Comparison of ENCODE assay signal across 21 cellular contexts in the genomic region with DNA sequence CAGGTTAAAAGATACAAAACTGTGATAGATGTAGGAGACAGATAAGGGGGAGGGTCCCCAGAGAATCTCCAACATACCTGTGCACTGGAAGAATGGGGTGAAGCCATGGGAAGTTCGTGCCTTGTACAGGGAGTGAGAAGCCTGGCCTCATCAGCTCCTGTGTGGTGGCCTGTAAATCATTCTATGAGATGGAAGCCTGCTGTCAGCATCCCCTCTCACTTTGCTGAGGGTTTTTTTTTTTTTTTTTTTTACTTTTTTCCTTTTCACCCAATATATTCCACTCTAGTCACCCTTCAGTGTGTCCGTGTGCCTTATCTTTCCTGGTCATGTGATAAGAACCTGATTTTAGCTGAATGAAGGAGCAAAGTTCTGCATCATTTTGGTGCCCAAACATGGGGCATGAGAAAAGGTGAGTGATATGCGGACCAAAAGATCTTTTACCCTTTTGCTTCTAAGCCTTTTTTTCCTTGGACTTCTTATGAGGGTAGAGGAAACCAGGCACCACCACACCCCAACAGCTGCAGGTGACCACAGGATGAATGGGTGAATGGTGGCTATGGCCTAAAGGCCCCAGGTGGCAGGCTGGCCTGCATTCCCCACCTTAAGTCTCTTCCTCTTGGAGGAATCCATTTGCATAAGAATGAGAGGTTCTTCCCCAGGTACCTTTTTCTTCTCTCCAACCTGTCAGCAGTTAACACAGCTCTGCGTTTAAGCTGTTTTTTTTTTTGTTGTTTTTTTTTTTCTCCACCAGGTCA.
"Had no signal": no experiment of that assay in that cellular context is flagged by ENCODE, and none has a peak within 500 bp of the region (broad histone marks: within the 10 kb centered on the region; RNA-seq: fewer than 3 reads in every experiment).

No MANE protein-coding gene starts in this region.

- H3K36me3 Mint-ChIP-seq: activated CD8-positive, alpha-beta memory T cell treated with anti-CD3 and anti-CD28 coated beads, Interleukin-2, amount 10 ng/mL, durations not matched to agents 7 days and 5 days; activated naive CD8-positive, alpha-beta T cell treated with anti-CD3 and anti-CD28 coated beads for 36 hours; natural killer cell; stimulated activated effector memory CD8-positive, alpha-beta T cell treated with anti-CD3 and anti-CD28 coated beads, Interleukin-12 subunit alpha, Interleukin-12 subunit beta, amount 100 ng/mL, for 72 hours had no signal

- H3K9ac ChIP-seq: parathyroid adenoma had no signal

- DNase-seq: activated B cell treated with CpG ODN at 0.5 μM for 24 hours; activated CD4-positive, alpha-beta memory T cell treated with anti-CD3 and anti-CD28 coated beads, Interleukin-2, amount 10 ng/mL, durations not matched to agents 7 days and 5 days; activated CD4-positive, alpha-beta T cell treated with anti-CD3 and anti-CD28 coated beads for 4 hours; activated CD8-positive, alpha-beta memory T cell treated with anti-CD3 and anti-CD28 coated beads, Interleukin-2, amount 10 ng/mL, durations not matched to agents 7 days and 5 days; activated naive CD4-positive, alpha-beta T cell; activated naive CD8-positive, alpha-beta T cell treated with anti-CD3 and anti-CD28 coated beads for 36 hours; amniotic stem cell; dermis blood vessel endothelial cell; effector memory CD4-positive, alpha-beta T cell; esophagus squamous epithelium; immature natural killer cell; left ventricle myocardium superior; natural killer cell; sigmoid colon; stimulated activated CD4-positive, alpha-beta T cell treated with anti-CD3 and anti-CD28 coated beads, Interleukin-4, amount 100 ng/mL, for 24 hours had no signal

- H3K4me1 Mint-ChIP-seq: activated B cell treated with CpG ODN at 0.5 μM for 24 hours; activated CD4-positive, alpha-beta memory T cell treated with anti-CD3 and anti-CD28 coated beads, Interleukin-2, amount 10 ng/mL, durations not matched to agents 7 days and 5 days; activated CD8-positive, alpha-beta memory T cell treated with anti-CD3 and anti-CD28 coated beads, Interleukin-2, amount 10 ng/mL, durations not matched to agents 7 days and 5 days; activated naive CD8-positive, alpha-beta T cell treated with anti-CD3 and anti-CD28 coated beads for 36 hours; activated T-helper 17 cell treated with anti-CD3 and anti-CD28 coated beads, Interleukin-2, amount 50 U/mL, for 72 hours; immature natural killer cell; natural killer cell; stimulated activated effector memory CD8-positive, alpha-beta T cell treated with anti-CD3 and anti-CD28 coated beads, Interleukin-12 subunit alpha, Interleukin-12 subunit beta, amount 100 ng/mL, for 72 hours had no signal

- H3K27ac Mint-ChIP-seq: activated B cell treated with CpG ODN at 0.5 μM for 24 hours; activated CD4-positive, alpha-beta memory T cell treated with anti-CD3 and anti-CD28 coated beads, Interleukin-2, amount 10 ng/mL, durations not matched to agents 7 days and 5 days; activated CD8-positive, alpha-beta memory T cell treated with anti-CD3 and anti-CD28 coated beads, Interleukin-2, amount 10 ng/mL, durations not matched to agents 7 days and 5 days; activated naive CD8-positive, alpha-beta T cell treated with anti-CD3 and anti-CD28 coated beads for 36 hours; activated T-helper 17 cell treated with anti-CD3 and anti-CD28 coated beads, Interleukin-2, amount 50 U/mL, for 72 hours; immature natural killer cell; natural killer cell; stimulated activated effector memory CD8-positive, alpha-beta T cell treated with anti-CD3 and anti-CD28 coated beads, Interleukin-12 subunit alpha, Interleukin-12 subunit beta, amount 100 ng/mL, for 72 hours; T-helper 2 cell treated with Interferon-gamma antibody and Interleukin-4, amounts not matched to agents 5 μg/mL and 100 μg/mL, for 36 hours had no signal

- H3K27ac ChIP-seq: esophagus squamous epithelium, neutrophil, parathyroid adenoma, sigmoid colon, thoracic aorta had no signal

- H3K9me3 Mint-ChIP-seq: activated naive CD8-positive, alpha-beta T cell treated with anti-CD3 and anti-CD28 coated beads for 36 hours had no signal

- H3K36me3 ChIP-seq: esophagus squamous epithelium, neutrophil, sigmoid colon, thoracic aorta had no signal

- H3K4me1 ChIP-seq: esophagus squamous epithelium, parathyroid adenoma, sigmoid colon had no signal

- ATAC-seq: activated CD8-positive, alpha-beta memory T cell treated with anti-CD3 and anti-CD28 coated beads, Interleukin-2, amount 10 ng/mL, durations not matched to agents 7 days and 5 days; activated T-helper 17 cell treated with anti-CD3 and anti-CD28 coated beads, Interleukin-2, amount 50 U/mL, for 72 hours; left ventricle myocardium superior; natural killer cell; stimulated activated effector memory CD8-positive, alpha-beta T cell treated with anti-CD3 and anti-CD28 coated beads, Interleukin-12 subunit alpha, Interleukin-12 subunit beta, amount 100 ng/mL, for 72 hours had no signal

- H3K4me3 Mint-ChIP-seq: activated B cell treated with CpG ODN at 0.5 μM for 24 hours; activated CD4-positive, alpha-beta memory T cell treated with anti-CD3 and anti-CD28 coated beads, Interleukin-2, amount 10 ng/mL, durations not matched to agents 7 days and 5 days; activated CD8-positive, alpha-beta memory T cell treated with anti-CD3 and anti-CD28 coated beads, Interleukin-2, amount 10 ng/mL, durations not matched to agents 7 days and 5 days; activated naive CD8-positive, alpha-beta T cell treated with anti-CD3 and anti-CD28 coated beads for 36 hours; activated T-helper 17 cell treated with anti-CD3 and anti-CD28 coated beads, Interleukin-2, amount 50 U/mL, for 72 hours; immature natural killer cell; natural killer cell; stimulated activated effector memory CD8-positive, alpha-beta T cell treated with anti-CD3 and anti-CD28 coated beads, Interleukin-12 subunit alpha, Interleukin-12 subunit beta, amount 100 ng/mL, for 72 hours; T-helper 2 cell treated with Interferon-gamma antibody and Interleukin-4, amounts not matched to agents 5 μg/mL and 100 μg/mL, for 36 hours had no signal

- H3K9me3 ChIP-seq: esophagus squamous epithelium, neutrophil, sigmoid colon, thoracic aorta had no signal

- H3K27me3 ChIP-seq: esophagus squamous epithelium, neutrophil, sigmoid colon had no signal

- H3K79me2 ChIP-seq: parathyroid adenoma had no signal

- H3K27me3 Mint-ChIP-seq: activated B cell treated with CpG ODN at 0.5 μM for 24 hours; activated CD4-positive, alpha-beta memory T cell treated with anti-CD3 and anti-CD28 coated beads, Interleukin-2, amount 10 ng/mL, durations not matched to agents 7 days and 5 days; activated CD8-positive, alpha-beta memory T cell treated with anti-CD3 and anti-CD28 coated beads, Interleukin-2, amount 10 ng/mL, durations not matched to agents 7 days and 5 days; activated naive CD8-positive, alpha-beta T cell treated with anti-CD3 and anti-CD28 coated beads for 36 hours; activated T-helper 17 cell treated with anti-CD3 and anti-CD28 coated beads, Interleukin-2, amount 50 U/mL, for 72 hours had no signal

- H3K4me3 ChIP-seq: esophagus squamous epithelium, sigmoid colon, thoracic aorta had no signal

- H2AFZ ChIP-seq: parathyroid adenoma had no signal
